Comparison of ENCODE assay signal across 8 cellular contexts in genomic region chr9:85741112-85741874, GRCh38. TPM values are rescaled to one million over a fixed set of nuclear protein-coding genes. Genes with fewer than 3 reads are reported as not detected.
DNase-seq lines count a peak whose midpoint lies in the region; ATAC-seq, FAIRE-seq and TF ChIP-seq lines count a peak whose summit lies in the region.

No MANE protein-coding gene starts in this region.

- no peaks in the 10 kb centered on the region for H3K9me3 ChIP-seq in PC-3 (ENCODE audit: low read length)

- peak; percentile 36 for DNase-seq in activated T-cell treated with anti-CD3 and anti-CD28 coated beads for 1 hour (ENCODE audit: low read depth)
- no peak for DNase-seq in activated T-cell treated with anti-CD3 and anti-CD28 coated beads, Interleukin-2, amount 50 U/mL, for 1 hour
- peak; percentile 15 for DNase-seq in PC-3
- DNase-seq in activated naive CD4-positive, alpha-beta T cell (lab: John Stamatoyannopoulos, UW), result peak; percentile 36 to 50 (median 38)
- peak in 33 of 42 donors; percentile 6 to 65 (median 36) for DNase-seq in head of caudate nucleus
- DNase-seq in pons (ENCODE audit: low spot score), result peak; percentile 41
- DNase-seq in urothelium cell line (ENCODE audit: low spot score), result peak; percentile 46

- peak overlapping the region; percentile 77 for H3K4me2 ChIP-seq in PC-3 (ENCODE audit: low read length)

- FAIRE-seq in urothelium cell line (lab: Jason Lieb, UNC), result no peak

- CTCF ChIA-PET in PC-3 (lab: Charles Lee), result no interaction called here

- H3K27ac ChIP-seq in PC-3 (ENCODE audit: low read length), result no peak overlapping the region

- H3K9me2 ChIP-seq in PC-3 (replicated peaks; ENCODE audit: low read length), result no peaks in the 10 kb centered on the region

- no peaks in the 10 kb centered on the region for H3K27me3 ChIP-seq in PC-3 (ENCODE audit: low read length)

- H4K20me1 ChIP-seq in PC-3 (ENCODE audit: low read length), result 0 out of 2 replicates have a peak, but pooled peaks cover 4% of the 10 kb centered on the region

- no TSS peak for BruUV-seq in PC-3 (replicated peaks; lab: Mats Ljungman, UMichigan)

- H3K36me3 ChIP-seq in PC-3 (ENCODE audit: low read depth, low read length), result no peaks in the 10 kb centered on the region

- H3F3A ChIP-seq in PC-3 (ENCODE audit: low read length, unreplicated experiment), result no peaks in the 10 kb centered on the region

- TF ChIP-seq CTCF in PC-3 (conservative IDR thresholded peaks at IDR 0.05; ENCODE audit: low read depth, low read length), result no peak

- ATAC-seq in HG03066 (IDR thresholded peaks at IDR 0.05; ENCODE audit: low read depth, unreplicated experiment), result peak; percentile 41
- peak; percentile 55 for ATAC-seq in PC-3

- peaks cover 13% of the 10 kb centered on the region; the same call in 1 of the 2 replicates for H3K4me1 ChIP-seq in PC-3 (ENCODE audit: insufficient read depth, low read length)

- peak overlapping the region; percentile 59 for H2AFZ ChIP-seq in PC-3 (ENCODE audit: low read length)

- POLR2A ChIA-PET in PC-3 (lab: Charles Lee; ENCODE audit: unreplicated experiment), result no interaction called here

- H3K9ac ChIP-seq in PC-3 (ENCODE audit: low read length), result peak overlapping the region; percentile 58

- H3K4me3 ChIP-seq in PC-3 (ENCODE audit: low read length), result peak overlapping the region; percentile 70

- intact Hi-C loops in PC-3 (cut with micrococcal nuclease) (no loop called here), head of caudate nucleus (cut with DNase I) (no loop called here)

- H3K79me2 ChIP-seq in PC-3 (ENCODE audit: low read length), result peaks cover 28% of the 10 kb centered on the region

RNA-seq across cellular contexts. Expression of gene AGTPBP1, which starts 0.5 kb away (rescaled TPM):
- 5.3 and 6.0 TPM in 2 replicates for total RNA-seq in PC-3 (2014; rRNA removed)
